Comparison of ENCODE assay signal across 30 cellular contexts in genomic region chr4:145101091-145101490, GRCh38. TPM values are rescaled to one million over a fixed set of nuclear protein-coding genes. Genes with fewer than 3 reads are reported as not detected.
A peak's percentile ranks its signal among the peaks of the same experiment; 100 is the strongest.
DNase-seq lines count a peak whose midpoint lies in the region; ATAC-seq and TF ChIP-seq lines count a peak whose summit lies in the region.
"Had no signal": no experiment of that assay in that cellular context is flagged by ENCODE, and none has a peak within 500 bp of the region (broad histone marks: within the 10 kb centered on the region; RNA-seq: fewer than 3 reads in every experiment).

No MANE protein-coding gene starts in this region.

- no TSS peak for BruUV-seq in PC-3 (replicated peaks; lab: Mats Ljungman, UMichigan)

- peaks cover 92% of the 10 kb centered on the region for H3K79me2 ChIP-seq in PC-3 (ENCODE audit: low read length)

- DNase-seq in DMS 273 (lab: John Stamatoyannopoulos, UW; ENCODE audit: unreplicated experiment) (peak; percentile 4), DMS 273 treated with DMSO at 0.1 percent for 48 hours (lab: John Stamatoyannopoulos, UW) (no peak), PC-3 (no peak), fibroblast of peridontal ligament (ENCODE audit: extremely low read depth) (peak; percentile 76), stromal cell of bone marrow (ENCODE audit: low read depth) (peak; percentile 18), pons (ENCODE audit: low spot score) (no peak), NCI-H1694 (lab: John Stamatoyannopoulos, UW) (no peak)
- DNase-seq: activated CD4-positive, alpha-beta T cell treated with anti-CD3 and anti-CD28 coated beads, Interleukin-2, amount 50 U/mL, for 48 hours; activated CD8-positive, alpha-beta memory T cell treated with anti-CD3 and anti-CD28 coated beads, Interleukin-2, amount 50 U/mL, for 4 hours; activated naive CD4-positive, alpha-beta T cell treated with anti-CD3 and anti-CD28 coated beads, Interleukin-2, amount 10 ng/mL, durations not matched to agents 7 days and 5 days; amygdala; CD8-positive, alpha-beta memory T cell; colonic mucosa; DMS153; effector memory CD4-positive, alpha-beta T cell; GF-D8; left lung; NCI-H1092; NCI-H187; NCI-H524 treated with DMSO at 0.1 percent for 48 hours; RPMI8226; sigmoid colon; stimulated activated naive CD4-positive, alpha-beta T cell treated with Interleukin-2 at 50 U/mL for 16 hours; testis had no signal

- intact Hi-C loops in PC-3 (cut with micrococcal nuclease): no loop called here

- TF ChIP-seq CTCF in PC-3 (conservative IDR thresholded peaks at IDR 0.05; ENCODE audit: low read depth, low read length): no peak

- no peaks in the 10 kb centered on the region for H3K27me3 ChIP-seq in PC-3 (ENCODE audit: low read length)
- H3K27me3 ChIP-seq: colonic mucosa, left lung, neutrophil, sigmoid colon, testis had no signal

- no peaks in the 10 kb centered on the region for H3K9me2 ChIP-seq in PC-3 (replicated peaks; ENCODE audit: low read length)

- CTCF ChIA-PET in PC-3 (lab: Charles Lee): no interaction called here

- H3F3A ChIP-seq in PC-3 (ENCODE audit: low read length, unreplicated experiment): no peaks in the 10 kb centered on the region

- H2AFZ ChIP-seq in PC-3 (ENCODE audit: low read length): no peak overlapping the region

- H3K4me1 ChIP-seq in PC-3 (ENCODE audit: insufficient read depth, low read length): peaks cover 28% of the 10 kb centered on the region

- H3K4me2 ChIP-seq in PC-3 (ENCODE audit: low read length): peak overlapping the region; percentile 31

- POLR2A ChIA-PET in PC-3 (lab: Charles Lee; ENCODE audit: unreplicated experiment): no interaction called here

- ATAC-seq in PC-3: no peak
- no peak for ATAC-seq in GM21619 (IDR thresholded peaks at IDR 0.05; ENCODE audit: unreplicated experiment)
- ATAC-seq: activated CD4-positive, CD25-positive, alpha-beta regulatory T cell treated with anti-CD3 and anti-CD28 coated beads, Interleukin-2, amount 50 U/mL, for 24 hours; esophagus mucosa; left lung had no signal

- peaks cover 19% of the 10 kb centered on the region for H3K36me3 ChIP-seq in PC-3 (ENCODE audit: low read depth, low read length)
- H3K36me3 ChIP-seq: colonic mucosa, prostate gland had no signal

- no peak overlapping the region for H3K9ac ChIP-seq in PC-3 (ENCODE audit: low read length)

- no peak overlapping the region for H3K27ac ChIP-seq in PC-3 (ENCODE audit: low read length)
- H3K27ac ChIP-seq: 22Rv1, colonic mucosa, left lung, neutrophil, prostate gland, sigmoid colon, testis had no signal

- H3K4me3 ChIP-seq in PC-3 (ENCODE audit: low read length): no peak overlapping the region
- H3K4me3 ChIP-seq: colonic mucosa, left lung, prostate gland, sigmoid colon, testis had no signal

- no peaks in the 10 kb centered on the region for H3K9me3 ChIP-seq in PC-3 (ENCODE audit: low read length)
- H3K9me3 ChIP-seq: colonic mucosa, left lung, neutrophil, prostate gland, sigmoid colon, testis had no signal

- H4K20me1 ChIP-seq in PC-3 (ENCODE audit: low read length): peaks cover 44% of the 10 kb centered on the region

RNA-seq across cellular contexts. Expression of gene ABCE1, which starts 3.0 kb away (rescaled TPM):
- 131 and 153 TPM in 2 replicates for total RNA-seq in PC-3 (2014; rRNA removed)

RNA-seq across cellular contexts. Expression of gene ANAPC10, which starts 3.1 kb away (rescaled TPM):
- 26.0 and 33.1 TPM in 2 replicates for total RNA-seq in PC-3 (2014; rRNA removed)

Comparison
In these comparisons a context has a peak if more than half of its experiments do, and no peak if none do; other contexts are left out.
1. DNase-seq: peak in DMS 273 (single experiment), fibroblast of peridontal ligament (single experiment) and stromal cell of bone marrow (single experiment); none in DMS 273 treated with DMSO at 0.1 percent for 48 hours (single experiment), PC-3 (single experiment), pons (single experiment) and NCI-H1694 (single experiment).